ENCODE assay signal across 9 cellular contexts in genomic region chr2:209577376-209578357, GRCh38.
DNase-seq lines count a peak whose midpoint lies in the region; ATAC-seq, FAIRE-seq and TF ChIP-seq lines count a peak whose summit lies in the region.
"Had no signal": no experiment of that assay in that cellular context is flagged by ENCODE, and none has a peak within 500 bp of the region (broad histone marks: within the 10 kb centered on the region; RNA-seq: fewer than 3 reads in every experiment).

No MANE protein-coding gene starts in this region.

- no peak for TF ChIP-seq POLR2A in HCT116 (IDR thresholded peaks at IDR 0.05; ENCODE audit: borderline replicate concordance, extremely low read depth, insufficient read depth, insufficient read length)
- no peak for TF ChIP-seq POLR2A in GM12892 (IDR thresholded peaks at IDR 0.05; ENCODE audit: low read depth, low read length)
- no peak for TF ChIP-seq POLR2A in testis (IDR thresholded peaks at IDR 0.05)

- peak; percentile 59 for TF ChIP-seq RAD21 in HCT116 (IDR thresholded peaks at IDR 0.05; ENCODE audit: low read depth)

- POLR2A ChIA-PET in AG04450 (lab: Yijun Ruan, JAX), result no interaction called here
- POLR2A ChIA-PET in HCT116 (lab: Charles Lee), result no interaction called here

- no peak for DNase-seq in AG04450 (ENCODE audit: low read depth, low spot score)
- peak; percentile 6 for DNase-seq in HCT116 (ENCODE audit: low read depth, low spot score)
- no peak for DNase-seq in RCC 7860 (ENCODE audit: low spot score)
- DNase-seq in germinal center (ENCODE audit: low spot score), result peak; percentile 11
- no peak for DNase-seq in GM12892 (ENCODE audit: insufficient read length)
- DNase-seq in middle frontal gyrus (ENCODE audit: extremely low spot score, low spot score), result no peak
- no peak for DNase-seq in testis
- no peak for DNase-seq in aorta

- RAD21 ChIA-PET in HCT116 (lab: Charles Lee; ENCODE audit: low non-redundant PET in 1 of 2, low total read pairs in 2 of 2, uncharacterized antibody in 2 of 2, unreplicated experiment in 2 of 2), result interaction anchor here in 1 of 2 experiments (1.3 kb wide), 1 partner anchor 243 kb away, joined by 3 read pairs; no protein-coding TSS in a partner anchor

- no peaks in the 10 kb centered on the region for H3K27me3 ChIP-seq in AG04450 (ENCODE audit: control insufficient read depth, insufficient read depth, low read length)
- no peaks in the 10 kb centered on the region for H3K27me3 ChIP-seq in HCT116 (ENCODE audit: insufficient read depth, low read length)
- H3K27me3 ChIP-seq in testis, result no peaks in the 10 kb centered on the region
- no peaks in the 10 kb centered on the region for H3K27me3 ChIP-seq in aorta (ENCODE audit: control insufficient read depth in 1 of 2, insufficient read depth in 2 of 2, low read length in 1 of 2)
- H3K27me3 ChIP-seq: SJSA1 had no signal

- peak overlapping the region; percentile 46 for H2AFZ ChIP-seq in HCT116 (ENCODE audit: low read depth, low read length, poor library complexity, severe bottlenecking)

- H3K4me2 ChIP-seq in HCT116 (ENCODE audit: low read length), result no peak overlapping the region

- no peaks in the 10 kb centered on the region for H3K9me2 ChIP-seq in HCT116 (ENCODE audit: insufficient read depth)

- no peak overlapping the region for H3K27ac ChIP-seq in AG04450 (ENCODE audit: low read depth, low read length)
- H3K27ac ChIP-seq in HCT116 (ENCODE audit: low read depth, low read length), result no peak overlapping the region
- no peak overlapping the region for H3K27ac ChIP-seq in testis
- no peak overlapping the region for H3K27ac ChIP-seq in aorta (ENCODE audit: low read depth in 1 of 2, low read length in 2 of 2)
- H3K27ac ChIP-seq: SJSA1 had no signal

- no peak for ATAC-seq in HCT116
- no peak for ATAC-seq in aorta (ENCODE audit: low FRiP score)

- CTCF ChIA-PET in AG04450 (lab: Charles Lee) (interaction anchor here (0.6 to 5.4 kb wide), 17 partner anchors 9 to 384 kb away, joined by 3 to 143 read pairs (median 4); partner anchors contain the start of gene MAP2), HCT116 (lab: Charles Lee) (interaction anchor here (0.7 to 2.0 kb wide), 17 partner anchors 9 to 621 kb away, joined by 3 to 43 read pairs (median 5); partner anchors contain the start of gene MAP2)

- no peak overlapping the region for H3K4me3 ChIP-seq in AG04450 (ENCODE audit: low read depth, low read length)
- no peak overlapping the region for H3K4me3 ChIP-seq in HCT116 (replicated peaks in 1 of 2; ENCODE audit: low read depth in 1 of 2, low read length in 2 of 2)
- H3K4me3 ChIP-seq in testis, result no peak overlapping the region
- no peak overlapping the region for H3K4me3 ChIP-seq in aorta (ENCODE audit: low read length in 2 of 2)
- H3K4me3 ChIP-seq: SJSA1 had no signal

- no peaks in the 10 kb centered on the region for H3K79me2 ChIP-seq in HCT116 (ENCODE audit: insufficient read depth, low read length)

- no peaks in the 10 kb centered on the region for H4K20me1 ChIP-seq in HCT116 (ENCODE audit: insufficient read depth)

- H3K36me3 ChIP-seq in HCT116 (ENCODE audit: control insufficient read depth in 1 of 2, insufficient read depth in 2 of 2, low read length in 2 of 2), result no peaks in the 10 kb centered on the region
- no peaks in the 10 kb centered on the region for H3K36me3 ChIP-seq in testis (ENCODE audit: low read depth, missing control alignments)
- no peaks in the 10 kb centered on the region for H3K36me3 ChIP-seq in aorta (ENCODE audit: control insufficient read depth in 1 of 2, insufficient read depth in 2 of 2, low read length in 1 of 2)
- H3K36me3 ChIP-seq: SJSA1 had no signal

- peak; percentile 73 for FAIRE-seq in RCC 7860 (lab: Jason Lieb, UNC)
- FAIRE-seq in GM12892 (lab: Jason Lieb, UNC), result no peak

- WGBS in testis, 2 donors, result 73 to 78% methylated on average over 4 of the region's 4 CpGs
- 68 to 76% methylated on average over 4 of the region's 4 CpGs for WGBS in aorta, 2 donors

- TF ChIP-seq CTCF in AG04450 (IDR thresholded peaks at IDR 0.05; ENCODE audit: low read depth, low read length) (peak; percentile 38), HCT116 (IDR thresholded peaks at IDR 0.05 in 2 of 3, conservative IDR thresholded peaks at IDR 0.05 in 1 of 3; ENCODE audit: borderline replicate concordance in 1 of 3, insufficient read depth in 1 of 3, low read depth in 2 of 3, low read length in 2 of 3) (peak in 2 of 3 experiments; percentile 51 to 60; a peak in 3 of 6 replicates), testis (IDR thresholded peaks at IDR 0.05) (peak in 1 of 3 experiments; percentile 40)

- H3K4me1 ChIP-seq in HCT116 (ENCODE audit: control insufficient read depth in 1 of 2, insufficient read depth in 2 of 2, low read length in 2 of 2), result no peaks in the 10 kb centered on the region
- H3K4me1 ChIP-seq in testis, result no peaks in the 10 kb centered on the region
- peaks cover 0 to 3% of the 10 kb centered on the region in 2 donors for H3K4me1 ChIP-seq in aorta (ENCODE audit: control insufficient read depth in 1 of 2, insufficient read depth in 2 of 2, low read length in 2 of 2)
- H3K4me1 ChIP-seq: SJSA1 had no signal

- intact Hi-C loops in HCT116 (cut with micrococcal nuclease) (loop anchor here (1.0 to 5.0 kb wide), 3 partner anchors 153 to 385 kb away; partner anchors contain the start of gene MAP2), testis (cut with DNase I; ENCODE audit: low total_unique reads) (no loop called here), aorta (cut with DNase I) (loop anchor here in 1 of 2 donors (5.0 kb wide), 1 partner anchor 245 kb away; no protein-coding TSS in a partner anchor)

- no peak overlapping the region for H3K9ac ChIP-seq in HCT116 (ENCODE audit: low read length)

- BruUV-seq in HCT116 (replicated peaks; lab: Mats Ljungman, UMichigan), result no TSS peak

- H3K9me3 ChIP-seq in AG04450 (ENCODE audit: control insufficient read depth, insufficient read depth, low read length), result no peaks in the 10 kb centered on the region
- no peaks in the 10 kb centered on the region for H3K9me3 ChIP-seq in HCT116 (ENCODE audit: control insufficient read depth in 1 of 2, insufficient read depth in 1 of 2, low read depth in 1 of 2, low read length in 2 of 2)
- H3K9me3 ChIP-seq in testis, result no peaks in the 10 kb centered on the region
- H3K9me3 ChIP-seq in aorta (ENCODE audit: control insufficient read depth, low read length), result no peaks in the 10 kb centered on the region
- H3K9me3 ChIP-seq: SJSA1 had no signal

TF ChIP-seq in HCT116, 20 proteins besides CTCF, POLR2A, EP300 and RAD21 (continues in another document):
- TF ChIP-seq EZH2phosphoT487 (IDR thresholded peaks at IDR 0.05; ENCODE audit: borderline replicate concordance), result no peak
- TF ChIP-seq JUND (IDR thresholded peaks at IDR 0.05), result no peak
- TF ChIP-seq YY1 (IDR thresholded peaks at IDR 0.05; ENCODE audit: extremely low read depth, insufficient replicate concordance, low read depth, low read length), result no peak
- no peak for TF ChIP-seq CEBPB (IDR thresholded peaks at IDR 0.05; ENCODE audit: low read depth)
- TF ChIP-seq SIN3A (IDR thresholded peaks at IDR 0.05; ENCODE audit: low read depth), result no peak
- TF ChIP-seq REST (IDR thresholded peaks at IDR 0.05; ENCODE audit: low read depth), result no peak
- no peak for TF ChIP-seq FOSL1 (IDR thresholded peaks at IDR 0.05; ENCODE audit: low read depth)
- TF ChIP-seq ZNF274 (IDR thresholded peaks at IDR 0.05; ENCODE audit: low read depth, low read length), result no peak
- TF ChIP-seq SP1 (IDR thresholded peaks at IDR 0.05; ENCODE audit: low read depth), result no peak
- no peak for TF ChIP-seq ZFX (IDR thresholded peaks at IDR 0.05)
- TF ChIP-seq SRF (IDR thresholded peaks at IDR 0.05; ENCODE audit: low read depth), result no peak
- no peak for TF ChIP-seq ZBTB33 (IDR thresholded peaks at IDR 0.05; ENCODE audit: extremely low read depth, insufficient replicate concordance, low read length)
- no peak for TF ChIP-seq POLR2AphosphoS5 (IDR thresholded peaks at IDR 0.05; ENCODE audit: low read depth, low read length)
- TF ChIP-seq ELF1 (IDR thresholded peaks at IDR 0.05; ENCODE audit: borderline replicate concordance, low read depth), result no peak

Comparison
In these comparisons a context has a peak if more than half of its experiments do, and no peak if none do; other contexts are left out.
1. DNase-seq: peak in HCT116 (single experiment) and germinal center (single experiment); none in AG04450 (single experiment), RCC 7860 (single experiment), GM12892 (single experiment), middle frontal gyrus (single experiment), testis (single experiment) and aorta (0 of 2).